In the genomic region with DNA sequence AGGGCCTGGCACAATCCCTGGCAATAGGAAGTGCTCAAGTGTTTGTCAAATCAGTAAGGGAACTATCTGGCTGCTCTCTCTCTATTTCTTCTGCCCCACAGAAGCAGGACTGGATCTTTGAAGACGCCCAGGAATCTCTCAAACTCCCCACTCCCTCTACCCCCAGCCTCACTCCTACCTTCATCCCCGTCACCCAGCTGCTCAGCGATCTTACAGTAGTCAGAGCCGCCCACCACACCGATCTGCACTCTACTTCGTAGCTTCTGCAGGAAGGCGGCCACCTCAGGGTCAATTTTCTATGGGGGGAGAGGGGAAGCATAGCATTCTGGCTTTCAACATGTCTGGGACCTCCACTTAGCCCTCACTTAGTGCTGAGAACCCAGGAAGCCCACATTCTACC, we compare ENCODE assay signal across 21 cellular contexts. TPM values are rescaled to one million over a fixed set of nuclear protein-coding genes. Genes with fewer than 3 reads are reported as not detected.
DNase-seq lines count a peak whose midpoint lies in the region; ATAC-seq and TF ChIP-seq lines count a peak whose summit lies in the region.
"Had no signal": no experiment of that assay in that cellular context is flagged by ENCODE, and none has a peak within 500 bp of the region (broad histone marks: within the 10 kb centered on the region; RNA-seq: fewer than 3 reads in every experiment).

No MANE protein-coding gene starts in this region.

- H3K4me1 Mint-ChIP-seq in activated T-cell treated with anti-CD3 and anti-CD28 coated beads, Interleukin-2, amount 50 U/mL, for 24 hours (ENCODE audit: low read depth): peaks cover 24% of the 10 kb centered on the region
- peaks cover 36% of the 10 kb centered on the region for H3K4me1 Mint-ChIP-seq in central memory CD8-positive, alpha-beta T cell
- H3K4me1 Mint-ChIP-seq in neural crest cell: peaks cover 29% of the 10 kb centered on the region
- peaks cover 9% of the 10 kb centered on the region for H3K4me1 Mint-ChIP-seq in Calu3 (ENCODE audit: low read depth, unreplicated experiment)

- no peak overlapping the region for H3K4me2 ChIP-seq in PC-9
- H3K4me2 ChIP-seq: KMS-11 had no signal

- no peaks in the 10 kb centered on the region for H3K9me3 Mint-ChIP-seq in activated T-cell treated with anti-CD3 and anti-CD28 coated beads, Interleukin-2, amount 50 U/mL, for 24 hours
- H3K9me3 Mint-ChIP-seq in central memory CD8-positive, alpha-beta T cell: no peaks in the 10 kb centered on the region
- H3K9me3 Mint-ChIP-seq in neural crest cell: no peaks in the 10 kb centered on the region
- H3K9me3 Mint-ChIP-seq in Calu3 (ENCODE audit: low read depth, unreplicated experiment): no peaks in the 10 kb centered on the region
- H3K9me3 Mint-ChIP-seq: CD4-positive, alpha-beta T cell; IgD-negative memory B cell had no signal

- H3K4me3 Mint-ChIP-seq in activated T-cell treated with anti-CD3 and anti-CD28 coated beads, Interleukin-2, amount 50 U/mL, for 24 hours: no peak overlapping the region
- H3K4me3 Mint-ChIP-seq in central memory CD8-positive, alpha-beta T cell: no peak overlapping the region
- peak overlapping the region; percentile 46 for H3K4me3 Mint-ChIP-seq in neural crest cell
- H3K4me3 Mint-ChIP-seq in Calu3 (ENCODE audit: low read depth, unreplicated experiment): no peak overlapping the region
- H3K4me3 Mint-ChIP-seq: CD4-positive, alpha-beta T cell had no signal

- no peaks in the 10 kb centered on the region for H3K27me3 Mint-ChIP-seq in activated T-cell treated with anti-CD3 and anti-CD28 coated beads, Interleukin-2, amount 50 U/mL, for 24 hours
- H3K27me3 Mint-ChIP-seq in central memory CD8-positive, alpha-beta T cell: no peaks in the 10 kb centered on the region
- no peaks in the 10 kb centered on the region for H3K27me3 Mint-ChIP-seq in neural crest cell (ENCODE audit: low read depth)
- peaks cover 16% of the 10 kb centered on the region for H3K27me3 Mint-ChIP-seq in Calu3 (ENCODE audit: unreplicated experiment)
- H3K27me3 Mint-ChIP-seq: CD4-positive, alpha-beta T cell; IgD-negative memory B cell had no signal

- no peak overlapping the region for H3K27ac ChIP-seq in HEK293 (ENCODE audit: extremely low read depth, low read depth, low read length)
- H3K27ac ChIP-seq in PC-9: no peak overlapping the region
- H3K27ac ChIP-seq: KMS-11 had no signal

- no peak for ATAC-seq in central memory CD8-positive, alpha-beta T cell (replicated peaks; ENCODE audit: extremely low read depth, poor library complexity, severe bottlenecking)

- BruUV-seq in PC-9 (replicated peaks; lab: Mats Ljungman, UMichigan) (no TSS peak), Calu3 (replicated peaks; lab: Mats Ljungman, UMichigan) (no TSS peak)

- CTCF ChIA-PET in HEK293 (lab: Yijun Ruan, JAX): no interaction called here
- CTCF ChIA-PET in PC-9 (lab: Charles Lee): no interaction called here
- CTCF ChIA-PET in Calu3 (lab: Charles Lee): no interaction called here

- peaks cover 15% of the 10 kb centered on the region; the same call in 1 of the 2 replicates for H3K79me2 ChIP-seq in PC-9 (ENCODE audit: low read depth)

- intact Hi-C loops in PC-9 (cut with micrococcal nuclease; ENCODE audit: unreplicated experiment) (no loop called here), Calu3 (cut with micrococcal nuclease; ENCODE audit: unreplicated experiment) (no loop called here)

- H3K27ac Mint-ChIP-seq in activated T-cell treated with anti-CD3 and anti-CD28 coated beads, Interleukin-2, amount 50 U/mL, for 24 hours: peak overlapping the region; percentile 57
- peak overlapping the region; percentile 71 for H3K27ac Mint-ChIP-seq in central memory CD8-positive, alpha-beta T cell (ENCODE audit: low read depth)
- H3K27ac Mint-ChIP-seq in neural crest cell (ENCODE audit: unreplicated experiment): no peak overlapping the region
- no peak overlapping the region for H3K27ac Mint-ChIP-seq in Calu3 (ENCODE audit: unreplicated experiment)
- H3K27ac Mint-ChIP-seq: CD4-positive, alpha-beta T cell; IgD-negative memory B cell had no signal

- H3F3A ChIP-seq in PC-9 (ENCODE audit: insufficient read depth, low read depth): peaks cover 10% of the 10 kb centered on the region

- no peak for TF ChIP-seq CTCF in HEK293 (tag by site-specific recombination; IDR thresholded peaks at IDR 0.05)
- no peak for TF ChIP-seq CTCF in neural crest cell (conservative IDR thresholded peaks at IDR 0.05)
- TF ChIP-seq CTCF in PC-9 (conservative IDR thresholded peaks at IDR 0.05): no peak
- TF ChIP-seq CTCF in Calu3 (IDR thresholded peaks at IDR 0.05; ENCODE audit: unreplicated experiment): no peak

- DNase-seq in activated T-cell treated with anti-CD3 and anti-CD28 coated beads, Interleukin-2, amount 50 U/mL, for 24 hours: no peak
- no peak for DNase-seq in activated T-cell treated with anti-CD3 and anti-CD28 coated beads, Interleukin-2, amount 50 U/mL, for 1 hour
- no peak for DNase-seq in central memory CD8-positive, alpha-beta T cell (ENCODE audit: low spot score in 2 of 2)
- DNase-seq in neural crest cell (ENCODE audit: low read depth, low spot score) (no peak), PC-9 (no peak), iPS-NIHi11 (ENCODE audit: low spot score) (no peak), Calu3 (no peak)
- DNase-seq: CD4-positive, alpha-beta T cell; DMS53; MM.1S; NCI-H1417; NCI-H1694; NCI-H2081; NCI-H2227 treated with DMSO at 0.1 percent for 48 hours; NCI-H526 treated with DMSO at 0.1 percent for 48 hours; RPMI8226; SHP77 treated with DMSO at 0.1 percent for 48 hours had no signal

- POLR2A ChIA-PET in HEK293 (lab: Yijun Ruan, JAX) (interaction anchor here (1.1 kb wide), 1 partner anchor 15 kb away, joined by 4 read pairs; no protein-coding TSS in a partner anchor), PC-9 (lab: Charles Lee; ENCODE audit: unreplicated experiment) (no interaction called here)

- peaks cover 48% of the 10 kb centered on the region for H3K36me3 Mint-ChIP-seq in activated T-cell treated with anti-CD3 and anti-CD28 coated beads, Interleukin-2, amount 50 U/mL, for 24 hours (ENCODE audit: low read depth)
- H3K36me3 Mint-ChIP-seq in central memory CD8-positive, alpha-beta T cell (ENCODE audit: insufficient read depth): peaks cover 19% of the 10 kb centered on the region
- H3K36me3 Mint-ChIP-seq in neural crest cell (ENCODE audit: low read depth) (no peaks in the 10 kb centered on the region), Calu3 (ENCODE audit: insufficient read depth, unreplicated experiment) (peaks cover 40% of the 10 kb centered on the region)

- H3K36me3 ChIP-seq in HEK293 (ENCODE audit: control insufficient read depth in 2 of 2, insufficient read depth in 1 of 2, low read length in 2 of 2) (peaks cover 8 to 41% of the 10 kb centered on the region in 2 experiments; a peak in 2 of 3 replicates), PC-9 (ENCODE audit: low read depth) (no peaks in the 10 kb centered on the region)

- H4K20me1 ChIP-seq in PC-9 (ENCODE audit: insufficient read depth): no peaks in the 10 kb centered on the region; the same call in 1 of the 2 replicates

- no peak overlapping the region for H3K4me3 ChIP-seq in HEK293 (ENCODE audit: low read depth, low read length)
- H3K4me3 ChIP-seq in PC-9: no peak overlapping the region

- no peaks in the 10 kb centered on the region for H3K27me3 ChIP-seq in PC-9 (ENCODE audit: insufficient read depth, low read depth)

- no peaks in the 10 kb centered on the region for H3K9me3 ChIP-seq in HEK293 (ENCODE audit: control insufficient read depth, insufficient read depth, low read depth, low read length)
- no peaks in the 10 kb centered on the region for H3K9me3 ChIP-seq in PC-9 (ENCODE audit: insufficient read depth, low read depth)

- no peaks in the 10 kb centered on the region for H3K9me2 ChIP-seq in PC-9 (ENCODE audit: insufficient read depth)

- H2AFZ ChIP-seq in PC-9: no peak overlapping the region

- H3K4me1 ChIP-seq in HEK293 (ENCODE audit: control insufficient read depth, insufficient read depth, low read length) (peaks cover 12% of the 10 kb centered on the region), PC-9 (replicated peaks; ENCODE audit: insufficient read depth) (peaks cover 18% of the 10 kb centered on the region)

TF ChIP-seq in HEK293, 187 proteins besides CTCF, POLR2A, EP300 and RAD21 (continues in another document):
- no peak for TF ChIP-seq ZNF529 (tag by site-specific recombination; IDR thresholded peaks at IDR 0.05; ENCODE audit: insufficient replicate concordance)
- 0 out of 2 replicates have a peak, but pooled peaks have one; percentile 6 for TF ChIP-seq ZFHX2 (tag by site-specific recombination; conservative IDR thresholded peaks at IDR 0.05)
- TF ChIP-seq EGR2 (tag by site-specific recombination; IDR thresholded peaks at IDR 0.05; ENCODE audit: low read depth): peak; percentile 71; the same call in 1 of the 2 replicates
- TF ChIP-seq ZNF404 (tag by site-specific recombination; IDR thresholded peaks at IDR 0.05): no peak
- no peak for TF ChIP-seq ZNF184 (tag by site-specific recombination; IDR thresholded peaks at IDR 0.05)

RNA-seq across cellular contexts. Expression of gene PMM1, which starts 3.7 kb away (rescaled TPM):
- total RNA-seq in neural crest cell (28.0 and 30.8 TPM in 2 replicates), PC-9 (2021) (49.3 and 53.1 TPM in 2 replicates), Calu3 (2022) (18.0 and 20.6 TPM in 2 replicates)

RNA-seq across cellular contexts. Expression of gene CSDC2, which starts 25.1 kb away (rescaled TPM):
- total RNA-seq in neural crest cell (0.75 and 0.98 TPM in 2 replicates), PC-9 (2021) (0.13 TPM in 1 of 2 replicates, not detected in the other), Calu3 (2022) (not detected in 2 replicates)
- total RNA-seq: CD4-positive, alpha-beta T cell; NCI-H460 had no signal

RNA-seq across cellular contexts. Expression of gene DESI1, which starts 34.9 kb away (rescaled TPM):
- total RNA-seq in neural crest cell (38.0 and 40.0 TPM in 2 replicates), PC-9 (2021) (38.8 and 52.7 TPM in 2 replicates), Calu3 (2022) (63.7 and 64.5 TPM in 2 replicates)

RNA-seq across cellular contexts. Expression of gene XRCC6, which starts 35.2 kb away (rescaled TPM):
- 427 TPM in 2 replicates for total RNA-seq in neural crest cell
- total RNA-seq in PC-9 (2021): 386 and 486 TPM in 2 replicates
- total RNA-seq in Calu3 (2022): 369 and 401 TPM in 2 replicates

RNA-seq across cellular contexts. Expression of gene POLR3H, which starts 41.6 kb away (rescaled TPM):
- total RNA-seq in neural crest cell (54.0 and 55.5 TPM in 2 replicates), PC-9 (2021) (47.6 and 49.7 TPM in 2 replicates), Calu3 (2022) (49.7 and 53.8 TPM in 2 replicates)

Comparison
In these comparisons a context has a peak if more than half of its experiments do, and no peak if none do; other contexts are left out.
1. H3K27ac Mint-ChIP-seq: peak in activated T-cell treated with anti-CD3 and anti-CD28 coated beads, Interleukin-2, amount 50 U/mL, for 24 hours (single experiment) and central memory CD8-positive, alpha-beta T cell (single experiment); none in neural crest cell (single experiment) and Calu3 (single experiment).